22 cellular contexts compared by ENCODE assay signal in genomic region chr13:46570273-46570672, GRCh38.
"Had no signal": no experiment of that assay in that cellular context is flagged by ENCODE, and none has a peak within 500 bp of the region (broad histone marks: within the 10 kb centered on the region; RNA-seq: fewer than 3 reads in every experiment).

No MANE protein-coding gene starts in this region.

- H3K27me3 ChIP-seq: adrenal gland, breast epithelium had no signal

- H3K36me3 ChIP-seq: adrenal gland, breast epithelium had no signal

- H3K4me3 ChIP-seq: adrenal gland, breast epithelium, SK-N-MC had no signal

- H3K9me3 Mint-ChIP-seq: activated CD4-positive, alpha-beta memory T cell treated with anti-CD3 and anti-CD28 coated beads, Interleukin-2, amount 10 ng/mL, durations not matched to agents 7 days and 5 days; activated naive CD4-positive, alpha-beta T cell treated with anti-CD3 and anti-CD28 coated beads, Interleukin-2, amount 10 ng/mL, durations not matched to agents 7 days and 5 days; activated naive CD8-positive, alpha-beta T cell treated with anti-CD3 and anti-CD28 coated beads, Interleukin-2, amount 10 ng/mL, durations not matched to agents 7 days and 5 days; activated T-cell treated with anti-CD3 and anti-CD28 coated beads, Interleukin-2, amount 50 U/mL, for 72 hours; activated T-helper 2 cell treated with anti-CD3 and anti-CD28 coated beads, Interferon-gamma antibody, Interleukin-2, Interleukin-4, amounts not matched to agents 10 μg/mL and 5 μg/mL and 100 μg/mL, durations not matched to agents 14 hours and 24 hours and 36 hours; T-helper 2 cell treated with Interferon-gamma antibody and Interleukin-4, amounts not matched to agents 5 μg/mL and 100 μg/mL, for 36 hours had no signal

- ATAC-seq: activated T-cell treated with anti-CD3 and anti-CD28 coated beads, Interleukin-2, amount 50 U/mL, for 72 hours; PC-3 had no signal

- H3K27me3 Mint-ChIP-seq: activated CD4-positive, alpha-beta memory T cell treated with anti-CD3 and anti-CD28 coated beads, Interleukin-2, amount 10 ng/mL, durations not matched to agents 7 days and 5 days; activated naive CD4-positive, alpha-beta T cell treated with anti-CD3 and anti-CD28 coated beads, Interleukin-2, amount 10 ng/mL, durations not matched to agents 7 days and 5 days; activated naive CD8-positive, alpha-beta T cell treated with anti-CD3 and anti-CD28 coated beads, Interleukin-2, amount 10 ng/mL, durations not matched to agents 7 days and 5 days had no signal

- DNase-seq: activated CD4-positive, alpha-beta memory T cell treated with anti-CD3 and anti-CD28 coated beads, Interleukin-2, amount 10 ng/mL, durations not matched to agents 7 days and 5 days; activated CD4-positive, alpha-beta T cell treated with anti-CD3 and anti-CD28 coated beads, Interleukin-2, amount 50 U/mL, for 1 hour; activated CD4-positive, CD25-positive, alpha-beta regulatory T cell; activated CD8-positive, alpha-beta memory T cell treated with anti-CD3 and anti-CD28 coated beads, Interleukin-2, amount 50 U/mL, for 4 hours; activated gamma-delta T cell treated with Interleukin-2 at 50 U/mL for 16 hours; activated naive CD4-positive, alpha-beta T cell treated with anti-CD3 and anti-CD28 coated beads, Interleukin-2, amount 10 ng/mL, durations not matched to agents 7 days and 5 days; activated naive CD8-positive, alpha-beta T cell treated with anti-CD3 and anti-CD28 coated beads, Interleukin-2, amount 10 ng/mL, durations not matched to agents 7 days and 5 days; activated T-cell treated with anti-CD3 and anti-CD28 coated beads, Interleukin-2, amount 50 U/mL, for 72 hours; adrenal gland; Kasumi-1; KBM-7; NCI-H1105 treated with DMSO at 0.1 percent for 48 hours; NCI-H1436 treated with DMSO at 0.1 percent for 48 hours; NCI-H2081; NCI-H510A treated with DMSO at 0.1 percent for 48 hours; PC-3; SIG-M5; SW 1271 had no signal

- H3K4me3 Mint-ChIP-seq: activated CD4-positive, alpha-beta memory T cell treated with anti-CD3 and anti-CD28 coated beads, Interleukin-2, amount 10 ng/mL, durations not matched to agents 7 days and 5 days; activated naive CD4-positive, alpha-beta T cell treated with anti-CD3 and anti-CD28 coated beads, Interleukin-2, amount 10 ng/mL, durations not matched to agents 7 days and 5 days; activated naive CD8-positive, alpha-beta T cell treated with anti-CD3 and anti-CD28 coated beads, Interleukin-2, amount 10 ng/mL, durations not matched to agents 7 days and 5 days; activated T-cell treated with anti-CD3 and anti-CD28 coated beads, Interleukin-2, amount 50 U/mL, for 72 hours; T-helper 2 cell treated with Interferon-gamma antibody and Interleukin-4, amounts not matched to agents 5 μg/mL and 100 μg/mL, for 36 hours had no signal

- H3K4me1 ChIP-seq: breast epithelium had no signal

- H3K9me3 ChIP-seq: adrenal gland, breast epithelium had no signal

- H3K27ac ChIP-seq: adrenal gland, breast epithelium, SK-N-MC had no signal

- H3K27ac Mint-ChIP-seq: activated CD4-positive, alpha-beta memory T cell treated with anti-CD3 and anti-CD28 coated beads, Interleukin-2, amount 10 ng/mL, durations not matched to agents 7 days and 5 days; activated naive CD4-positive, alpha-beta T cell treated with anti-CD3 and anti-CD28 coated beads, Interleukin-2, amount 10 ng/mL, durations not matched to agents 7 days and 5 days; activated naive CD8-positive, alpha-beta T cell treated with anti-CD3 and anti-CD28 coated beads, Interleukin-2, amount 10 ng/mL, durations not matched to agents 7 days and 5 days; activated T-cell treated with anti-CD3 and anti-CD28 coated beads, Interleukin-2, amount 50 U/mL, for 72 hours; activated T-helper 2 cell treated with anti-CD3 and anti-CD28 coated beads, Interferon-gamma antibody, Interleukin-2, Interleukin-4, amounts not matched to agents 10 μg/mL and 5 μg/mL and 100 μg/mL, durations not matched to agents 14 hours and 24 hours and 36 hours; T-helper 2 cell treated with Interferon-gamma antibody and Interleukin-4, amounts not matched to agents 5 μg/mL and 100 μg/mL, for 36 hours had no signal
